In genomic region chr11:47260366-47260765, GRCh38 we compare ENCODE assay signal across 1 cellular context.
TF ChIP-seq lines count a peak whose summit lies in the region.

No MANE protein-coding gene starts in this region.

TF ChIP-seq in IMR-90, 13 proteins besides CTCF, POLR2A, EP300 and RAD21:
- TF ChIP-seq CHD1 (IDR thresholded peaks at IDR 0.05; ENCODE audit: low read depth, low read length) (no peak), FOS (IDR thresholded peaks at IDR 0.05; ENCODE audit: low read depth, low read length) (no peak)
